ENCODE assay signal across 16 cellular contexts in the genomic region with DNA sequence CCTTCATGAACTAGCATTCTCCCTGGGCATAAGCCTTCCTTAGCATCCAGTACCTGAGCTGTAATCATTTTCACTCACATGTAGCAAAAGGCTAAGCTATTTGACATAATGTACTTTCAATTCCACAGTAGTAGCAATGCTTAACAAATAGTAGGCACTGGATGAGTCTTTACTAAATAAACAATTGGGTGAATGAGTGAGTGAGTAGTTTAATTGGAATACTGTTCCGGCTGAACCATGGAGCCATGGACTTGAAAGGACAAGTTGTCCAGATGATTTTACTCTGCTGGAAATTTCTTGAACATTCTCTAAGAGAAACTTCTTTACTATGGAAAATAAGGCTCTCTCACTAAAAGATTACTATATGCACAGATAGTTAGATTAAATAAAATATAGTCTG.
"Had no signal": no experiment of that assay in that cellular context is flagged by ENCODE, and none has a peak within 500 bp of the region (broad histone marks: within the 10 kb centered on the region; RNA-seq: fewer than 3 reads in every experiment).

No MANE protein-coding gene starts in this region.

- H3K4me3 ChIP-seq: esophagus squamous epithelium, hepatocyte, ovary had no signal

- H3K27ac ChIP-seq: esophagus squamous epithelium, foreskin keratinocyte, hepatocyte, ovary had no signal

- H3K27me3 ChIP-seq: esophagus squamous epithelium, foreskin keratinocyte, hepatocyte, ovary had no signal

- H3K36me3 Mint-ChIP-seq: natural killer cell had no signal

- H3K36me3 ChIP-seq: esophagus squamous epithelium, ovary had no signal

- H2AFZ ChIP-seq: hepatocyte had no signal

- H3K9me3 ChIP-seq: esophagus squamous epithelium, ovary had no signal

- H3K4me2 ChIP-seq: hepatocyte had no signal

- H3K4me3 Mint-ChIP-seq: natural killer cell, neural crest cell had no signal

- H3K4me1 Mint-ChIP-seq: natural killer cell, neural crest cell had no signal

- H3K4me1 ChIP-seq: esophagus squamous epithelium, foreskin keratinocyte had no signal

- H3K79me2 ChIP-seq: hepatocyte had no signal

- DNase-seq: cortex of kidney; effector memory CD4-positive, alpha-beta T cell; esophagus squamous epithelium; foreskin keratinocyte; head of caudate nucleus; kidney glomerular epithelial cell; mammary epithelial cell; natural killer cell; ovary; right cardiac atrium; small intestine; stimulated activated CD4-positive, alpha-beta T cell treated with anti-CD3 and anti-CD28 coated beads, Interleukin-12 subunit alpha, Interleukin-12 subunit beta, amount 100 ng/mL, for 4 hours; stimulated activated naive CD4-positive, alpha-beta T cell treated with Interleukin-2 at 50 U/mL for 16 hours; trophoblast cell had no signal

- H3K27ac Mint-ChIP-seq: natural killer cell had no signal
